ENCODE assay signal across 8 cellular contexts in genomic region chr2:222939208-222939846, GRCh38.
DNase-seq lines count a peak whose midpoint lies in the region; ATAC-seq and TF ChIP-seq lines count a peak whose summit lies in the region.

No MANE protein-coding gene starts in this region.

- TF ChIP-seq CTCF in SK-N-SH (IDR thresholded peaks at IDR 0.05) (peak; percentile 66), hepatocyte (IDR thresholded peaks at IDR 0.05; ENCODE audit: poor library complexity) (peak; percentile 63)

- no peak overlapping the region for H3K4me2 ChIP-seq in SK-N-SH
- H3K4me2 ChIP-seq in hepatocyte, result no peak overlapping the region

- POLR2A ChIA-PET in SK-N-SH (lab: Yijun Ruan, JAX), result no interaction called here

- H3K36me3 ChIP-seq in SK-N-SH (replicated peaks in 1 of 2; ENCODE audit: control insufficient read depth in 1 of 2, insufficient read depth in 2 of 2, low read length in 1 of 2) (peaks cover 45 to 57% of the 10 kb centered on the region in 2 experiments), hepatocyte (replicated peaks; ENCODE audit: insufficient read depth, low read depth) (no peaks in the 10 kb centered on the region)

- peak; percentile 78 for ATAC-seq in GM21367 (IDR thresholded peaks at IDR 0.05; ENCODE audit: unreplicated experiment)
- ATAC-seq in activated naive CD4-positive, alpha-beta T cell treated with anti-CD3 and anti-CD28 coated beads, Interleukin-2, amount 50 U/mL, for 72 hours, result peak; percentile 74 to 86

- H3K9me3 Mint-ChIP-seq in activated naive CD4-positive, alpha-beta T cell treated with anti-CD3 and anti-CD28 coated beads, Interleukin-2, amount 50 U/mL, for 72 hours, result peaks cover 13 to 14% of the 10 kb centered on the region in 2 donors

- H3K27ac ChIP-seq in SK-N-SH (ENCODE audit: low read depth in 2 of 2, low read length in 1 of 2) (no peak overlapping the region), hepatocyte (no peak overlapping the region)

- no peak for TF ChIP-seq EP300 in SK-N-SH (IDR thresholded peaks at IDR 0.05; ENCODE audit: borderline replicate concordance in 1 of 2, low read depth in 1 of 2, low read length in 1 of 2)

- peaks cover 23 to 27% of the 10 kb centered on the region in 2 donors for H3K36me3 Mint-ChIP-seq in activated naive CD4-positive, alpha-beta T cell treated with anti-CD3 and anti-CD28 coated beads, Interleukin-2, amount 50 U/mL, for 72 hours

- H2AFZ ChIP-seq in SK-N-SH (ENCODE audit: low read depth), result no peak overlapping the region
- H2AFZ ChIP-seq in hepatocyte, result no peak overlapping the region

- H3K4me3 ChIP-seq in SK-N-SH (ENCODE audit: low read depth in 2 of 2, low read length in 1 of 2) (peak overlapping the region in 1 of 2 experiments; percentile 32; a peak in 1 of 4 replicates), hepatocyte (no peak overlapping the region)

- H3K9me3 ChIP-seq in SK-N-SH (peaks cover 8% of the 10 kb centered on the region), hepatocyte (ENCODE audit: low read depth) (peaks cover 17% of the 10 kb centered on the region)

- peak; percentile 92 for DNase-seq in ELF-1 (ENCODE audit: low read depth, low spot score)
- peak; percentile 90 for DNase-seq in HT-29 (ENCODE audit: low spot score)
- DNase-seq in SK-N-SH, result peak; percentile 35
- DNase-seq in activated naive CD4-positive, alpha-beta T cell treated with anti-CD3 and anti-CD28 coated beads, Interleukin-2, amount 50 U/mL, for 72 hours (ENCODE audit: low spot score in 2 of 2), result peak in 1 of 2 donors; percentile 76
- DNase-seq in hepatocyte (ENCODE audit: low spot score), result peak; percentile 65
- peak; percentile 11 to 35 for DNase-seq in stimulated activated CD4-positive, alpha-beta T cell treated with anti-CD3 and anti-CD28 coated beads, Interleukin-1b, Interleukin-23, amount 100 ng/mL, for 4 hours (ENCODE audit: low read depth in 2 of 2)
- no peak for DNase-seq in superior temporal gyrus (ENCODE audit: extremely low spot score)

- CTCF ChIA-PET in SK-N-SH (lab: Yijun Ruan, JAX), result interaction anchor here (0.6 to 2.8 kb wide), 22 partner anchors 9 to 250 kb away, joined by 3 to 16 read pairs (median 4); no protein-coding TSS in a partner anchor

- no peak overlapping the region for H3K9ac ChIP-seq in SK-N-SH

- H3K4me1 ChIP-seq in SK-N-SH (ENCODE audit: control insufficient read depth in 1 of 2, insufficient read depth in 2 of 2, low read depth in 1 of 2, low read length in 1 of 2) (peaks cover 0 to 21% of the 10 kb centered on the region in 2 experiments; a peak in 2 of 4 replicates), hepatocyte (ENCODE audit: insufficient read depth) (no peaks in the 10 kb centered on the region)

- WGBS in SK-N-SH (ENCODE audit: low lambda C conversion rate), result 83% methylated on average over 6 of the region's 6 CpGs
- 57% methylated on average over 6 of the region's 6 CpGs for WGBS in hepatocyte (ENCODE audit: low lambda C conversion rate, missing lambda C conversion rate)

- H3K79me2 ChIP-seq in SK-N-SH (ENCODE audit: insufficient read depth), result no peaks in the 10 kb centered on the region; the same call in 1 of the 2 replicates
- peaks cover 3% of the 10 kb centered on the region for H3K79me2 ChIP-seq in hepatocyte

- H4K20me1 ChIP-seq in SK-N-SH (ENCODE audit: insufficient read depth), result no peaks in the 10 kb centered on the region
- H4K20me1 ChIP-seq in hepatocyte (ENCODE audit: insufficient read depth, poor library complexity, severe bottlenecking), result no peaks in the 10 kb centered on the region

- H3F3A ChIP-seq in SK-N-SH (replicated peaks; ENCODE audit: insufficient read depth), result peaks cover 20% of the 10 kb centered on the region

- no peak overlapping the region for H3K27ac Mint-ChIP-seq in activated naive CD4-positive, alpha-beta T cell treated with anti-CD3 and anti-CD28 coated beads, Interleukin-2, amount 50 U/mL, for 72 hours

- H3K9me2 ChIP-seq in SK-N-SH (no peaks in the 10 kb centered on the region), hepatocyte (replicated peaks; ENCODE audit: insufficient read depth) (no peaks in the 10 kb centered on the region)

- TF ChIP-seq RAD21 in SK-N-SH (IDR thresholded peaks at IDR 0.05; ENCODE audit: low read length), result peak; percentile 59

- H3K27me3 ChIP-seq in SK-N-SH (ENCODE audit: insufficient read depth) (no peaks in the 10 kb centered on the region), hepatocyte (no peaks in the 10 kb centered on the region)

TF ChIP-seq in SK-N-SH, 30 proteins besides CTCF, POLR2A, EP300 and RAD21:
- TF ChIP-seq SMC3 (IDR thresholded peaks at IDR 0.05; ENCODE audit: low read depth, low read length) (peak; percentile 50; the same call in 1 of the 2 replicates), RXRA (IDR thresholded peaks at IDR 0.05; ENCODE audit: borderline replicate concordance, low read depth) (no peak)
- TF ChIP-seq, protein P1, sequence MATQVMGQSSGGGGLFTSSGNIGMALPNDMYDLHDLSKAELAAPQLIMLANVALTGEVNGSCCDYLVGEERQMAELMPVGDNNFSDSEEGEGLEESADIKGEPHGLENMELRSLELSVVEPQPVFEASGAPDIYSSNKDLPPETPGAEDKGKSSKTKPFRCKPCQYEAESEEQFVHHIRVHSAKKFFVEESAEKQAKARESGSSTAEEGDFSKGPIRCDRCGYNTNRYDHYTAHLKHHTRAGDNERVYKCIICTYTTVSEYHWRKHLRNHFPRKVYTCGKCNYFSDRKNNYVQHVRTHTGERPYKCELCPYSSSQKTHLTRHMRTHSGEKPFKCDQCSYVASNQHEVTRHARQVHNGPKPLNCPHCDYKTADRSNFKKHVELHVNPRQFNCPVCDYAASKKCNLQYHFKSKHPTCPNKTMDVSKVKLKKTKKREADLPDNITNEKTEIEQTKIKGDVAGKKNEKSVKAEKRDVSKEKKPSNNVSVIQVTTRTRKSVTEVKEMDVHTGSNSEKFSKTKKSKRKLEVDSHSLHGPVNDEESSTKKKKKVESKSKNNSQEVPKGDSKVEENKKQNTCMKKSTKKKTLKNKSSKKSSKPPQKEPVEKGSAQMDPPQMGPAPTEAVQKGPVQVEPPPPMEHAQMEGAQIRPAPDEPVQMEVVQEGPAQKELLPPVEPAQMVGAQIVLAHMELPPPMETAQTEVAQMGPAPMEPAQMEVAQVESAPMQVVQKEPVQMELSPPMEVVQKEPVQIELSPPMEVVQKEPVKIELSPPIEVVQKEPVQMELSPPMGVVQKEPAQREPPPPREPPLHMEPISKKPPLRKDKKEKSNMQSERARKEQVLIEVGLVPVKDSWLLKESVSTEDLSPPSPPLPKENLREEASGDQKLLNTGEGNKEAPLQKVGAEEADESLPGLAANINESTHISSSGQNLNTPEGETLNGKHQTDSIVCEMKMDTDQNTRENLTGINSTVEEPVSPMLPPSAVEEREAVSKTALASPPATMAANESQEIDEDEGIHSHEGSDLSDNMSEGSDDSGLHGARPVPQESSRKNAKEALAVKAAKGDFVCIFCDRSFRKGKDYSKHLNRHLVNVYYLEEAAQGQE (IDR thresholded peaks at IDR 0.05; ENCODE audit: low read depth, low read length), result peak; percentile 88
